ENCODE assay signal across 21 cellular contexts in the genomic region with DNA sequence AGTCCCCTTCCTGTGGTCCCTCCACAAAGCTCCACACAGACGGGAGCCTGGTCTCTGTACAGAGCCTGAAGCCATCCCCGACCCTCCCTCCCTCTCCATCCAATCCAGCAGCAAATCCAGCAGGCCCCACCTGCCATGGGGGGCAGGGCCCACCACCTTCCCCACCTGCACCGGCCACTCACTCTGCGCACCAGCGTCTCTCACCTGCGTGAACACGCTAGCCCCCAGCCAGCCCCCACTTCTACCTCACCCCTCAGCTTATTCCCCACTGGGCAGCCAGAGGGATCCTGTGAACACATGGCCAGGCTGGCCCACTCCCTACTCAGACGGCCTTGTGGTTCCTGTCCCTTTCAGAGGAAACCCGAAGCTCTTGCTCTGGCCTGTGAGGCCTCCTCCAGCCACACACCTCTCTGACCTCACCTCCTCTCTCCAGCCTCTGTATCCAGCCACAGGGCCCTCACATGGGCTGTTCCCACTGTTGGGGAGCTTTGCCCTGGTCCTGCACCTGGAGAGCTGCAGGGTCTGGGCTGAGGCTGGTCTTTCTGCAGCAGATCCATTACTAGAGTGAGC.
"Had no signal": no experiment of that assay in that cellular context is flagged by ENCODE, and none has a peak within 500 bp of the region (broad histone marks: within the 10 kb centered on the region; RNA-seq: fewer than 3 reads in every experiment).

No MANE protein-coding gene starts in this region.

- DNase-seq: activated CD4-positive, alpha-beta T cell treated with anti-CD3 and anti-CD28 coated beads, Interleukin-2, amount 10 ng/mL, durations not matched to agents 7 days and 5 days; activated CD4-positive, CD25-positive, alpha-beta regulatory T cell treated with anti-CD3 and anti-CD28 coated beads, Interleukin-2, amount 50 U/mL, for 72 hours; activated gamma-delta T cell treated with Interleukin-2 at 50 U/mL for 16 hours; activated T-cell treated with anti-CD3 and anti-CD28 coated beads, Interleukin-2, amount 50 U/mL, for 1 hour; adrenal gland; esophagus squamous epithelium; gastrocnemius medialis; mesendoderm; stimulated activated CD4-positive, alpha-beta T cell treated with anti-CD3 and anti-CD28 coated beads, Interleukin-12 subunit alpha, Interleukin-12 subunit beta, amount 100 ng/mL, for 4 hours; stimulated activated CD4-positive, alpha-beta T cell treated with anti-CD3 and anti-CD28 coated beads, Interleukin-4, amount 100 ng/mL, for 4 hours; T-helper 2 cell; transverse colon had no signal

- H3K9me3 ChIP-seq: adrenal gland, esophagus squamous epithelium, gastrocnemius medialis, heart left ventricle, lower lobe of right lung, mucosa of descending colon, prostate gland, right atrium auricular region, transverse colon had no signal

- H3K27ac Mint-ChIP-seq: activated CD4-positive, alpha-beta T cell treated with anti-CD3 and anti-CD28 coated beads, Interleukin-2, amount 10 ng/mL, durations not matched to agents 7 days and 5 days; stimulated activated naive CD8-positive, alpha-beta T cell treated with anti-CD3 and anti-CD28 coated beads, Interleukin-15, Interleukin-2, amounts not matched to agents 100 ng/mL and 50 ng/mL, for 24 hours had no signal

- H3K4me3 ChIP-seq: adrenal gland, esophagus squamous epithelium, gastrocnemius medialis, heart left ventricle, lower lobe of right lung, mucosa of descending colon, prostate gland, right atrium auricular region, SK-N-MC, transverse colon had no signal

- H3K4me3 Mint-ChIP-seq: activated CD4-positive, alpha-beta T cell treated with anti-CD3 and anti-CD28 coated beads, Interleukin-2, amount 10 ng/mL, durations not matched to agents 7 days and 5 days; activated naive CD4-positive, alpha-beta T cell treated with anti-CD3 and anti-CD28 coated beads, Interleukin-2, amount 50 U/mL, for 24 hours; neural crest cell; stimulated activated naive CD8-positive, alpha-beta T cell treated with anti-CD3 and anti-CD28 coated beads, Interleukin-15, Interleukin-2, amounts not matched to agents 100 ng/mL and 50 ng/mL, for 24 hours had no signal

- H3K9me3 Mint-ChIP-seq: activated CD4-positive, alpha-beta T cell treated with anti-CD3 and anti-CD28 coated beads, Interleukin-2, amount 10 ng/mL, durations not matched to agents 7 days and 5 days; activated naive CD4-positive, alpha-beta T cell treated with anti-CD3 and anti-CD28 coated beads, Interleukin-2, amount 50 U/mL, for 24 hours; neural crest cell; stimulated activated naive CD8-positive, alpha-beta T cell treated with anti-CD3 and anti-CD28 coated beads, Interleukin-15, Interleukin-2, amounts not matched to agents 100 ng/mL and 50 ng/mL, for 24 hours had no signal

- H3K36me3 ChIP-seq: adrenal gland, gastrocnemius medialis, heart left ventricle, lower lobe of right lung, prostate gland, right atrium auricular region, transverse colon had no signal

- H3K36me3 Mint-ChIP-seq: activated naive CD4-positive, alpha-beta T cell treated with anti-CD3 and anti-CD28 coated beads, Interleukin-2, amount 50 U/mL, for 24 hours had no signal

- H3K27me3 ChIP-seq: right atrium auricular region had no signal

- H3K4me1 ChIP-seq: adrenal gland, gastrocnemius medialis, lower lobe of right lung, prostate gland, transverse colon had no signal

- H3K27ac ChIP-seq: adrenal gland, esophagus squamous epithelium, gastrocnemius medialis, heart left ventricle, lower lobe of right lung, prostate gland, right atrium auricular region, SK-N-MC, transverse colon had no signal

- ATAC-seq: gastrocnemius medialis, heart left ventricle, lower lobe of right lung, mucosa of descending colon had no signal
